ENCODE assay signal across 1 cellular context in genomic region chr2:15766303-15766861, GRCh38.
TF ChIP-seq lines count a peak whose summit lies in the region.

No MANE protein-coding gene starts in this region.

TF ChIP-seq in HepG2, 621 proteins besides CTCF, POLR2A, EP300 and RAD21 (continued from another document and continues in another):
- TF ChIP-seq, protein P1, sequence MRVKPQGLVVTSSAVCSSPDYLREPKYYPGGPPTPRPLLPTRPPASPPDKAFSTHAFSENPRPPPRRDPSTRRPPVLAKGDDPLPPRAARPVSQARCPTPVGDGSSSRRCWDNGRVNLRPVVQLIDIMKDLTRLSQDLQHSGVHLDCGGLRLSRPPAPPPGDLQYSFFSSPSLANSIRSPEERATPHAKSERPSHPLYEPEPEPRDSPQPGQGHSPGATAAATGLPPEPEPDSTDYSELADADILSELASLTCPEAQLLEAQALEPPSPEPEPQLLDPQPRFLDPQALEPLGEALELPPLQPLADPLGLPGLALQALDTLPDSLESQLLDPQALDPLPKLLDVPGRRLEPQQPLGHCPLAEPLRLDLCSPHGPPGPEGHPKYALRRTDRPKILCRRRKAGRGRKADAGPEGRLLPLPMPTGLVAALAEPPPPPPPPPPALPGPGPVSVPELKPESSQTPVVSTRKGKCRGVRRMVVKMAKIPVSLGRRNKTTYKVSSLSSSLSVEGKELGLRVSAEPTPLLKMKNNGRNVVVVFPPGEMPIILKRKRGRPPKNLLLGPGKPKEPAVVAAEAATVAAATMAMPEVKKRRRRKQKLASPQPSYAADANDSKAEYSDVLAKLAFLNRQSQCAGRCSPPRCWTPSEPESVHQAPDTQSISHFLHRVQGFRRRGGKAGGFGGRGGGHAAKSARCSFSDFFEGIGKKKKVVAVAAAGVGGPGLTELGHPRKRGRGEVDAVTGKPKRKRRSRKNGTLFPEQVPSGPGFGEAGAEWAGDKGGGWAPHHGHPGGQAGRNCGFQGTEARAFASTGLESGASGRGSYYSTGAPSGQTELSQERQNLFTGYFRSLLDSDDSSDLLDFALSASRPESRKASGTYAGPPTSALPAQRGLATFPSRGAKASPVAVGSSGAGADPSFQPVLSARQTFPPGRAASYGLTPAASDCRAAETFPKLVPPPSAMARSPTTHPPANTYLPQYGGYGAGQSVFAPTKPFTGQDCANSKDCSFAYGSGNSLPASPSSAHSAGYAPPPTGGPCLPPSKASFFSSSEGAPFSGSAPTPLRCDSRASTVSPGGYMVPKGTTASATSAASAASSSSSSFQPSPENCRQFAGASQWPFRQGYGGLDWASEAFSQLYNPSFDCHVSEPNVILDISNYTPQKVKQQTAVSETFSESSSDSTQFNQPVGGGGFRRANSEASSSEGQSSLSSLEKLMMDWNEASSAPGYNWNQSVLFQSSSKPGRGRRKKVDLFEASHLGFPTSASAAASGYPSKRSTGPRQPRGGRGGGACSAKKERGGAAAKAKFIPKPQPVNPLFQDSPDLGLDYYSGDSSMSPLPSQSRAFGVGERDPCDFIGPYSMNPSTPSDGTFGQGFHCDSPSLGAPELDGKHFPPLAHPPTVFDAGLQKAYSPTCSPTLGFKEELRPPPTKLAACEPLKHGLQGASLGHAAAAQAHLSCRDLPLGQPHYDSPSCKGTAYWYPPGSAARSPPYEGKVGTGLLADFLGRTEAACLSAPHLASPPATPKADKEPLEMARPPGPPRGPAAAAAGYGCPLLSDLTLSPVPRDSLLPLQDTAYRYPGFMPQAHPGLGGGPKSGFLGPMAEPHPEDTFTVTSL (CRISPR knock-in tag; IDR thresholded peaks at IDR 0.05; ENCODE audit: borderline replicate concordance): peak; percentile 89; the same call in 1 of the 2 replicates
- TF ChIP-seq, protein P2, sequence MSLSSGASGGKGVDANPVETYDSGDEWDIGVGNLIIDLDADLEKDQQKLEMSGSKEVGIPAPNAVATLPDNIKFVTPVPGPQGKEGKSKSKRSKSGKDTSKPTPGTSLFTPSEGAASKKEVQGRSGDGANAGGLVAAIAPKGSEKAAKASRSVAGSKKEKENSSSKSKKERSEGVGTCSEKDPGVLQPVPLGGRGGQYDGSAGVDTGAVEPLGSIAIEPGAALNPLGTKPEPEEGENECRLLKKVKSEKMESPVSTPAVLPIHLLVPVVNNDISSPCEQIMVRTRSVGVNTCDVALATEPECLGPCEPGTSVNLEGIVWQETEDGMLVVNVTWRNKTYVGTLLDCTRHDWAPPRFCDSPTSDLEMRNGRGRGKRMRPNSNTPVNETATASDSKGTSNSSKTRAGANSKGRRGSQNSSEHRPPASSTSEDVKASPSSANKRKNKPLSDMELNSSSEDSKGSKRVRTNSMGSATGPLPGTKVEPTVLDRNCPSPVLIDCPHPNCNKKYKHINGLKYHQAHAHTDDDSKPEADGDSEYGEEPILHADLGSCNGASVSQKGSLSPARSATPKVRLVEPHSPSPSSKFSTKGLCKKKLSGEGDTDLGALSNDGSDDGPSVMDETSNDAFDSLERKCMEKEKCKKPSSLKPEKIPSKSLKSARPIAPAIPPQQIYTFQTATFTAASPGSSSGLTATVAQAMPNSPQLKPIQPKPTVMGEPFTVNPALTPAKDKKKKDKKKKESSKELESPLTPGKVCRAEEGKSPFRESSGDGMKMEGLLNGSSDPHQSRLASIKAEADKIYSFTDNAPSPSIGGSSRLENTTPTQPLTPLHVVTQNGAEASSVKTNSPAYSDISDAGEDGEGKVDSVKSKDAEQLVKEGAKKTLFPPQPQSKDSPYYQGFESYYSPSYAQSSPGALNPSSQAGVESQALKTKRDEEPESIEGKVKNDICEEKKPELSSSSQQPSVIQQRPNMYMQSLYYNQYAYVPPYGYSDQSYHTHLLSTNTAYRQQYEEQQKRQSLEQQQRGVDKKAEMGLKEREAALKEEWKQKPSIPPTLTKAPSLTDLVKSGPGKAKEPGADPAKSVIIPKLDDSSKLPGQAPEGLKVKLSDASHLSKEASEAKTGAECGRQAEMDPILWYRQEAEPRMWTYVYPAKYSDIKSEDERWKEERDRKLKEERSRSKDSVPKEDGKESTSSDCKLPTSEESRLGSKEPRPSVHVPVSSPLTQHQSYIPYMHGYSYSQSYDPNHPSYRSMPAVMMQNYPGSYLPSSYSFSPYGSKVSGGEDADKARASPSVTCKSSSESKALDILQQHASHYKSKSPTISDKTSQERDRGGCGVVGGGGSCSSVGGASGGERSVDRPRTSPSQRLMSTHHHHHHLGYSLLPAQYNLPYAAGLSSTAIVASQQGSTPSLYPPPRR (CRISPR knock-in tag; IDR thresholded peaks at IDR 0.05; ENCODE audit: borderline replicate concordance): peak; percentile 100
- TF ChIP-seq ZNF7 (CRISPR knock-in tag; IDR thresholded peaks at IDR 0.05): no peak
- TF ChIP-seq NKX3-1 (CRISPR knock-in tag; IDR thresholded peaks at IDR 0.05): peak; percentile 97
- TF ChIP-seq, protein P3, sequence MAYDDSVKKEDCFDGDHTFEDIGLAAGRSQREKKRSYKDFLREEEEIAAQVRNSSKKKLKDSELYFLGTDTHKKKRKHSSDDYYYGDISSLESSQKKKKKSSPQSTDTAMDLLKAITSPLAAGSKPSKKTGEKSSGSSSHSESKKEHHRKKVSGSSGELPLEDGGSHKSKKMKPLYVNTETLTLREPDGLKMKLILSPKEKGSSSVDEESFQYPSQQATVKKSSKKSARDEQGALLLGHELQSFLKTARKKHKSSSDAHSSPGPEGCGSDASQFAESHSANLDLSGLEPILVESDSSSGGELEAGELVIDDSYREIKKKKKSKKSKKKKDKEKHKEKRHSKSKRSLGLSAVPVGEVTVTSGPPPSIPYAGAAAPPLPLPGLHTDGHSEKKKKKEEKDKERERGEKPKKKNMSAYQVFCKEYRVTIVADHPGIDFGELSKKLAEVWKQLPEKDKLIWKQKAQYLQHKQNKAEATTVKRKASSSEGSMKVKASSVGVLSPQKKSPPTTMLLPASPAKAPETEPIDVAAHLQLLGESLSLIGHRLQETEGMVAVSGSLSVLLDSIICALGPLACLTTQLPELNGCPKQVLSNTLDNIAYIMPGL (CRISPR knock-in tag; IDR thresholded peaks at IDR 0.05; ENCODE audit: borderline replicate concordance in 1 of 2, low read depth in 1 of 2): no peak
- TF ChIP-seq CAMTA2 (CRISPR knock-in tag; IDR thresholded peaks at IDR 0.05; ENCODE audit: borderline replicate concordance): no peak
- peak; percentile 96 for TF ChIP-seq FOXJ3 (CRISPR knock-in tag; IDR thresholded peaks at IDR 0.05; ENCODE audit: borderline replicate concordance)
- TF ChIP-seq AKAP8 (CRISPR knock-in tag; IDR thresholded peaks at IDR 0.05): peak; percentile 96; the same call in 1 of the 2 replicates
- TF ChIP-seq AFF4 (CRISPR knock-in tag; IDR thresholded peaks at IDR 0.05): no peak
- no peak for TF ChIP-seq ZFAT (CRISPR knock-in tag; conservative IDR thresholded peaks at IDR 0.05)
- TF ChIP-seq ZFX (CRISPR knock-in tag; IDR thresholded peaks at IDR 0.05; ENCODE audit: low read depth): no peak
- no peak for TF ChIP-seq ZNF274 (CRISPR knock-in tag; IDR thresholded peaks at IDR 0.05)
- TF ChIP-seq TEAD2 (CRISPR knock-in tag; IDR thresholded peaks at IDR 0.05): no peak
- TF ChIP-seq, protein P4, sequence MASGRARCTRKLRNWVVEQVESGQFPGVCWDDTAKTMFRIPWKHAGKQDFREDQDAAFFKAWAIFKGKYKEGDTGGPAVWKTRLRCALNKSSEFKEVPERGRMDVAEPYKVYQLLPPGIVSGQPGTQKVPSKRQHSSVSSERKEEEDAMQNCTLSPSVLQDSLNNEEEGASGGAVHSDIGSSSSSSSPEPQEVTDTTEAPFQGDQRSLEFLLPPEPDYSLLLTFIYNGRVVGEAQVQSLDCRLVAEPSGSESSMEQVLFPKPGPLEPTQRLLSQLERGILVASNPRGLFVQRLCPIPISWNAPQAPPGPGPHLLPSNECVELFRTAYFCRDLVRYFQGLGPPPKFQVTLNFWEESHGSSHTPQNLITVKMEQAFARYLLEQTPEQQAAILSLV (CRISPR knock-in tag; IDR thresholded peaks at IDR 0.05; ENCODE audit: borderline replicate concordance): no peak
- TF ChIP-seq, protein P5, sequence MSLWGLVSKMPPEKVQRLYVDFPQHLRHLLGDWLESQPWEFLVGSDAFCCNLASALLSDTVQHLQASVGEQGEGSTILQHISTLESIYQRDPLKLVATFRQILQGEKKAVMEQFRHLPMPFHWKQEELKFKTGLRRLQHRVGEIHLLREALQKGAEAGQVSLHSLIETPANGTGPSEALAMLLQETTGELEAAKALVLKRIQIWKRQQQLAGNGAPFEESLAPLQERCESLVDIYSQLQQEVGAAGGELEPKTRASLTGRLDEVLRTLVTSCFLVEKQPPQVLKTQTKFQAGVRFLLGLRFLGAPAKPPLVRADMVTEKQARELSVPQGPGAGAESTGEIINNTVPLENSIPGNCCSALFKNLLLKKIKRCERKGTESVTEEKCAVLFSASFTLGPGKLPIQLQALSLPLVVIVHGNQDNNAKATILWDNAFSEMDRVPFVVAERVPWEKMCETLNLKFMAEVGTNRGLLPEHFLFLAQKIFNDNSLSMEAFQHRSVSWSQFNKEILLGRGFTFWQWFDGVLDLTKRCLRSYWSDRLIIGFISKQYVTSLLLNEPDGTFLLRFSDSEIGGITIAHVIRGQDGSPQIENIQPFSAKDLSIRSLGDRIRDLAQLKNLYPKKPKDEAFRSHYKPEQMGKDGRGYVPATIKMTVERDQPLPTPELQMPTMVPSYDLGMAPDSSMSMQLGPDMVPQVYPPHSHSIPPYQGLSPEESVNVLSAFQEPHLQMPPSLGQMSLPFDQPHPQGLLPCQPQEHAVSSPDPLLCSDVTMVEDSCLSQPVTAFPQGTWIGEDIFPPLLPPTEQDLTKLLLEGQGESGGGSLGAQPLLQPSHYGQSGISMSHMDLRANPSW (CRISPR knock-in tag; IDR thresholded peaks at IDR 0.05; ENCODE audit: borderline replicate concordance): peak; percentile 68
- TF ChIP-seq ZNF775 (CRISPR knock-in tag; IDR thresholded peaks at IDR 0.05; ENCODE audit: borderline replicate concordance): no peak
- TF ChIP-seq RFXANK (CRISPR knock-in tag; IDR thresholded peaks at IDR 0.05): no peak
- no peak for TF ChIP-seq ZNF101 (CRISPR knock-in tag; IDR thresholded peaks at IDR 0.05; ENCODE audit: borderline replicate concordance, low read depth)
- TF ChIP-seq ZNF616 (CRISPR knock-in tag; IDR thresholded peaks at IDR 0.05; ENCODE audit: low read depth): no peak
- TF ChIP-seq ZNF282 (IDR thresholded peaks at IDR 0.05; ENCODE audit: partially characterized antibody): no peak
- peak; percentile 48; the same call in 1 of the 2 replicates for TF ChIP-seq ELF1 (CRISPR knock-in tag; IDR thresholded peaks at IDR 0.05)
- TF ChIP-seq, protein P6, sequence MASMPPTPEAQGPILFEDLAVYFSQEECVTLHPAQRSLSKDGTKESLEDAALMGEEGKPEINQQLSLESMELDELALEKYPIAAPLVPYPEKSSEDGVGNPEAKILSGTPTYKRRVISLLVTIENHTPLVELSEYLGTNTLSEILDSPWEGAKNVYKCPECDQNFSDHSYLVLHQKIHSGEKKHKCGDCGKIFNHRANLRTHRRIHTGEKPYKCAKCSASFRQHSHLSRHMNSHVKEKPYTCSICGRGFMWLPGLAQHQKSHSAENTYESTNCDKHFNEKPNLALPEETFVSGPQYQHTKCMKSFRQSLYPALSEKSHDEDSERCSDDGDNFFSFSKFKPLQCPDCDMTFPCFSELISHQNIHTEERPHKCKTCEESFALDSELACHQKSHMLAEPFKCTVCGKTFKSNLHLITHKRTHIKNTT (CRISPR knock-in tag; IDR thresholded peaks at IDR 0.05): no peak
- TF ChIP-seq, protein P7, sequence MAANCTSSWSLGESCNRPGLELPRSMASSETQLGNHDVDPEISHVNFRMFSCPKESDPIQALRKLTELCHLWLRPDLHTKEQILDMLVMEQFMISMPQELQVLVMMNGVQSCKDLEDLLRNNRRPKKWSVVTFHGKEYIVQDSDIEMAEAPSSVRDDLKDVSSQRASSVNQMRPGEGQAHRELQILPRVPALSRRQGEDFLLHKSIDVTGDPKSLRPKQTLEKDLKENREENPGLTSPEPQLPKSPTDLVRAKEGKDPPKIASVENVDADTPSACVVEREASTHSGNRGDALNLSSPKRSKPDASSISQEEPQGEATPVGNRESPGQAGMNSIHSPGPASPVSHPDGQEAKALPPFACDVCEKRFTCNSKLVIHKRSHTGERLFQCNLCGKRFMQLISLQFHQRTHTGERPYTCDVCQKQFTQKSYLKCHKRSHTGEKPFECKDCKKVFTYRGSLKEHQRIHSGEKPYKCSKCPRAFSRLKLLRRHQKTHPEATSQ (CRISPR knock-in tag; IDR thresholded peaks at IDR 0.05; ENCODE audit: borderline replicate concordance): no peak; the same call in 1 of the 2 replicates
- TF ChIP-seq RAD51 (IDR thresholded peaks at IDR 0.05; ENCODE audit: borderline replicate concordance): no peak
